18 cellular contexts compared by ENCODE assay signal in the genomic region with DNA sequence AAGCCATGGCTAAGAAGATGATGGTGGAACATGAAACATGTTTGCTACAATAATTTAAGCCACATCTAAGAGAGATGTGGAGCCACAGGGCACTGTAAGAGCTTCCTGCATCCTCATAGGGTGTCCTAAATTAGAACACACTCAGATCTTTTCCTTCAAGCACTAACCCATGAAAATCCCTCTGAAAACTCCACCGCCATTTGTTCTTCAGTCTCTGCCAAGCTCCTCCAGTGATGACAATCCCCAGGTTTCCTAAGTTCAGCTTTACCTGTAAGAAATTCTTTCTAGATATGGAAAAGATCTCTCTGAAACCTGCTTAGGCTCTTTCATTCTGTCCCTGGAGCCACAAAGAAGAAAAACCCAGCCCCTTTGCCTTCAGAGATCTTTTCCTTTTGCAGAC.
DNase-seq lines count a peak whose midpoint lies in the region; ATAC-seq, FAIRE-seq and TF ChIP-seq lines count a peak whose summit lies in the region.
"Had no signal": no experiment of that assay in that cellular context is flagged by ENCODE, and none has a peak within 500 bp of the region (broad histone marks: within the 10 kb centered on the region; RNA-seq: fewer than 3 reads in every experiment).

No MANE protein-coding gene starts in this region.

- peaks cover 77% of the 10 kb centered on the region for H3K4me1 Mint-ChIP-seq in activated T-cell treated with anti-CD3 and anti-CD28 coated beads, Interleukin-2, amount 50 U/mL, for 72 hours (ENCODE audit: low read depth)
- H3K4me1 Mint-ChIP-seq in T-cell = peaks cover 74 to 86% (median 84%) of the 10 kb centered on the region in 3 donors
- H3K4me1 Mint-ChIP-seq in central memory CD8-positive, alpha-beta T cell = peaks cover 83% of the 10 kb centered on the region
- H3K4me1 Mint-ChIP-seq in stimulated activated effector memory CD8-positive, alpha-beta T cell treated with anti-CD3 and anti-CD28 coated beads, Interleukin-12 subunit alpha, Interleukin-12 subunit beta, amount 100 ng/mL, for 72 hours = peaks cover 73% of the 10 kb centered on the region

- ATAC-seq in activated T-cell treated with anti-CD3 and anti-CD28 coated beads, Interleukin-2, amount 50 U/mL, for 72 hours (replicated peaks in 1 of 2) = no peak
- peak in 1 of 4 experiments; percentile 28 for ATAC-seq in T-cell (replicated peaks in 1 of 4)
- ATAC-seq in central memory CD8-positive, alpha-beta T cell (replicated peaks; ENCODE audit: extremely low read depth, poor library complexity, severe bottlenecking) = no peak
- no peak for ATAC-seq in stimulated activated effector memory CD8-positive, alpha-beta T cell treated with anti-CD3 and anti-CD28 coated beads, Interleukin-12 subunit alpha, Interleukin-12 subunit beta, amount 100 ng/mL, for 72 hours
- ATAC-seq in GM19455 (IDR thresholded peaks at IDR 0.05; ENCODE audit: unreplicated experiment) = no peak
- ATAC-seq in foreskin keratinocyte = no peak
- ATAC-seq: activated CD4-positive, CD25-positive, alpha-beta regulatory T cell treated with anti-CD3 and anti-CD28 coated beads, Interleukin-2, amount 50 U/mL, for 24 hours; Panc1 had no signal

- no peak overlapping the region for H3K27ac ChIP-seq in foreskin keratinocyte

- no peak for DNase-seq in activated T-cell treated with anti-CD3 and anti-CD28 coated beads, Interleukin-2, amount 50 U/mL, for 72 hours
- no peak for DNase-seq in activated T-cell treated with anti-CD3 and anti-CD28 coated beads, Interleukin-2, amount 50 U/mL, for 48 hours
- no peak for DNase-seq in T-cell
- no peak for DNase-seq in central memory CD8-positive, alpha-beta T cell (ENCODE audit: low spot score in 2 of 2)
- DNase-seq in stimulated activated effector memory CD8-positive, alpha-beta T cell treated with anti-CD3 and anti-CD28 coated beads, Interleukin-12 subunit alpha, Interleukin-12 subunit beta, amount 100 ng/mL, for 72 hours (ENCODE audit: low spot score in 2 of 2) = no peak
- DNase-seq in foreskin keratinocyte = no peak
- no peak for DNase-seq in urothelium cell line (ENCODE audit: low spot score)
- DNase-seq: anterior cingulate cortex, DMS79 treated with DMSO at 0.1 percent for 48 hours, islet precursor cell, NCI-H1436 treated with DMSO at 0.1 percent for 48 hours, NCI-H2227 treated with DMSO at 0.1 percent for 48 hours, T1000, upper lobe of left lung had no signal

- H3K27me3 Mint-ChIP-seq in activated T-cell treated with anti-CD3 and anti-CD28 coated beads, Interleukin-2, amount 50 U/mL, for 72 hours (ENCODE audit: low read depth) = no peaks in the 10 kb centered on the region
- no peaks in the 10 kb centered on the region for H3K27me3 Mint-ChIP-seq in T-cell
- H3K27me3 Mint-ChIP-seq in central memory CD8-positive, alpha-beta T cell = no peaks in the 10 kb centered on the region

- H3K4me3 Mint-ChIP-seq in activated T-cell treated with anti-CD3 and anti-CD28 coated beads, Interleukin-2, amount 50 U/mL, for 72 hours = peak overlapping the region; percentile 33 to 59
- H3K4me3 Mint-ChIP-seq in T-cell = peak overlapping the region; percentile 32 to 69 (median 39)
- H3K4me3 Mint-ChIP-seq in central memory CD8-positive, alpha-beta T cell = peak overlapping the region; percentile 45
- H3K4me3 Mint-ChIP-seq in stimulated activated effector memory CD8-positive, alpha-beta T cell treated with anti-CD3 and anti-CD28 coated beads, Interleukin-12 subunit alpha, Interleukin-12 subunit beta, amount 100 ng/mL, for 72 hours = no peak overlapping the region
- H3K4me3 Mint-ChIP-seq: CD14-positive monocyte had no signal

- TF ChIP-seq CTCF in foreskin keratinocyte (conservative IDR thresholded peaks at IDR 0.05) = no peak

- H3K27ac Mint-ChIP-seq in activated T-cell treated with anti-CD3 and anti-CD28 coated beads, Interleukin-2, amount 50 U/mL, for 72 hours = peak overlapping the region; percentile 90
- H3K27ac Mint-ChIP-seq in T-cell = peak overlapping the region; percentile 96 to 98
- peak overlapping the region; percentile 82 for H3K27ac Mint-ChIP-seq in central memory CD8-positive, alpha-beta T cell (ENCODE audit: low read depth)
- H3K27ac Mint-ChIP-seq in stimulated activated effector memory CD8-positive, alpha-beta T cell treated with anti-CD3 and anti-CD28 coated beads, Interleukin-12 subunit alpha, Interleukin-12 subunit beta, amount 100 ng/mL, for 72 hours = peak overlapping the region; percentile 61

- H3K36me3 Mint-ChIP-seq in activated T-cell treated with anti-CD3 and anti-CD28 coated beads, Interleukin-2, amount 50 U/mL, for 72 hours (ENCODE audit: insufficient read depth in 2 of 2) = peaks cover 6 to 10% of the 10 kb centered on the region in 2 donors
- no peaks in the 10 kb centered on the region for H3K36me3 Mint-ChIP-seq in T-cell
- H3K36me3 Mint-ChIP-seq in central memory CD8-positive, alpha-beta T cell (ENCODE audit: insufficient read depth) = peaks cover 6% of the 10 kb centered on the region
- H3K36me3 Mint-ChIP-seq in stimulated activated effector memory CD8-positive, alpha-beta T cell treated with anti-CD3 and anti-CD28 coated beads, Interleukin-12 subunit alpha, Interleukin-12 subunit beta, amount 100 ng/mL, for 72 hours = no peaks in the 10 kb centered on the region
- H3K36me3 Mint-ChIP-seq: CD14-positive monocyte had no signal

- H3K27me3 ChIP-seq in foreskin keratinocyte = no peaks in the 10 kb centered on the region
- H3K27me3 ChIP-seq: upper lobe of left lung had no signal

- CTCF ChIA-PET in T-cell (lab: Charles Lee) = interaction anchor here in 1 of 2 donors (0.6 kb wide), 1 partner anchor 437 kb away, joined by 3 read pairs; no protein-coding TSS in a partner anchor

- POLR2A ChIA-PET in T-cell (lab: Charles Lee) = interaction anchor here in 1 of 2 donors (0.6 kb wide), 1 partner anchor 54 kb away, joined by 3 read pairs; no protein-coding TSS in a partner anchor

- H3K9me3 Mint-ChIP-seq in activated T-cell treated with anti-CD3 and anti-CD28 coated beads, Interleukin-2, amount 50 U/mL, for 72 hours = peaks cover 3 to 4% of the 10 kb centered on the region in 2 donors
- H3K9me3 Mint-ChIP-seq in T-cell = peaks cover 3 to 7% (median 7%) of the 10 kb centered on the region in 3 donors
- peaks cover 2% of the 10 kb centered on the region for H3K9me3 Mint-ChIP-seq in central memory CD8-positive, alpha-beta T cell
- peaks cover 6% of the 10 kb centered on the region for H3K9me3 Mint-ChIP-seq in stimulated activated effector memory CD8-positive, alpha-beta T cell treated with anti-CD3 and anti-CD28 coated beads, Interleukin-12 subunit alpha, Interleukin-12 subunit beta, amount 100 ng/mL, for 72 hours

- no peak for FAIRE-seq in urothelium cell line (lab: Jason Lieb, UNC)

- peaks cover 1% of the 10 kb centered on the region for H3K4me1 ChIP-seq in foreskin keratinocyte
